15 cellular contexts compared by ENCODE assay signal in the genomic region with DNA sequence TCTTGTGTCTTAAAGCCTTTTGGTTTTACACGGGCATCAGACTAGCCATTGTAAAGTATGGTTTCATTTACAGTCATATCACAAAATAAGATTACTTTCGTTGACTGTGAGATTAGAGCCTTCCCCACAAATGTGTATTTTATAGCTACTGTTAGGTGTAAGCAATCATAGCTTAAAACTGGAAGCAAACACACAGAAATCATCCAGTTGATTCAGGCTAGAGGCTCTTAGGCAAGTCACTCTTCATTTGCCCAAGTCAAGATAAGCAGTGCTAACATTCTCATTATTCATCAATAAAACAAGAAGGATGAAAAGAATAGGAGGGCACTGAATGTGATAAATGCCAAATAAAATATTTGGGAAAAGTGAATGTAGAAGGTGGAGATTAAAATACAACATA.
A peak's percentile ranks its signal among the peaks of the same experiment; 100 is the strongest.
DNase-seq lines count a peak whose midpoint lies in the region; ATAC-seq and TF ChIP-seq lines count a peak whose summit lies in the region.
"Had no signal": no experiment of that assay in that cellular context is flagged by ENCODE, and none has a peak within 500 bp of the region (broad histone marks: within the 10 kb centered on the region; RNA-seq: fewer than 3 reads in every experiment).

No MANE protein-coding gene starts in this region.

- peak; percentile 55 for ATAC-seq in HG02885 (IDR thresholded peaks at IDR 0.05; ENCODE audit: poor library complexity, unreplicated experiment)
- ATAC-seq in HG03469 (IDR thresholded peaks at IDR 0.05; ENCODE audit: unreplicated experiment): no peak
- ATAC-seq: CD8-positive, alpha-beta T cell; GM23338; HCT116 had no signal

- POLR2A ChIA-PET in HEK293T (lab: Yijun Ruan, JAX): no interaction called here

- H3K36me3 Mint-ChIP-seq in activated naive CD8-positive, alpha-beta T cell treated with anti-CD3 and anti-CD28 coated beads for 36 hours: no peaks in the 10 kb centered on the region
- H3K36me3 Mint-ChIP-seq: CD4-positive, CD25-positive, alpha-beta regulatory T cell; CD8-positive, alpha-beta T cell had no signal

- no peaks in the 10 kb centered on the region for H3K9me3 Mint-ChIP-seq in activated naive CD8-positive, alpha-beta T cell treated with anti-CD3 and anti-CD28 coated beads for 36 hours
- H3K9me3 Mint-ChIP-seq: GM23338, H9 had no signal

- H3K4me1 ChIP-seq in right atrium auricular region: no peaks in the 10 kb centered on the region
- H3K4me1 ChIP-seq: Caco-2 had no signal

- no peak overlapping the region for H3K27ac Mint-ChIP-seq in activated naive CD8-positive, alpha-beta T cell treated with anti-CD3 and anti-CD28 coated beads for 36 hours
- H3K27ac Mint-ChIP-seq: CD4-positive, CD25-positive, alpha-beta regulatory T cell; CD8-positive, alpha-beta T cell; GM23338; H9 had no signal

- H3K9me3 ChIP-seq in right atrium auricular region: no peaks in the 10 kb centered on the region
- H3K9me3 ChIP-seq: Caco-2 had no signal

- no peak overlapping the region for H3K27ac ChIP-seq in right atrium auricular region

- CTCF ChIA-PET in HEK293T (lab: Yijun Ruan, JAX): no interaction called here

- H3K4me3 Mint-ChIP-seq in activated naive CD8-positive, alpha-beta T cell treated with anti-CD3 and anti-CD28 coated beads for 36 hours: no peak overlapping the region
- H3K4me3 Mint-ChIP-seq: CD4-positive, CD25-positive, alpha-beta regulatory T cell; CD8-positive, alpha-beta T cell; GM23338; H9 had no signal

- no peaks in the 10 kb centered on the region for H3K4me1 Mint-ChIP-seq in activated naive CD8-positive, alpha-beta T cell treated with anti-CD3 and anti-CD28 coated beads for 36 hours
- H3K4me1 Mint-ChIP-seq: CD4-positive, CD25-positive, alpha-beta regulatory T cell; GM23338; H9 had no signal

- no peak overlapping the region for H3K4me3 ChIP-seq in fibroblast of villous mesenchyme (ENCODE audit: low read depth, low read length)
- H3K4me3 ChIP-seq in right atrium auricular region: no peak overlapping the region
- H3K4me3 ChIP-seq: GM23338 had no signal

- H3K27me3 ChIP-seq in right atrium auricular region: no peaks in the 10 kb centered on the region

- DNase-seq in HEK293T (ENCODE audit: extremely low spot score) (no peak), fibroblast of villous mesenchyme (ENCODE audit: low read depth) (peak; percentile 31), right atrium auricular region (ENCODE audit: low spot score) (no peak)
- no peak for DNase-seq in activated naive CD8-positive, alpha-beta T cell treated with anti-CD3 and anti-CD28 coated beads for 36 hours
- DNase-seq: C1 segment of cervical spinal cord; Caco-2; CD4-positive, CD25-positive, alpha-beta regulatory T cell; CD8-positive, alpha-beta T cell; DMS153; DND-41; H9 had no signal

- TF ChIP-seq CTCF in fibroblast of villous mesenchyme (IDR thresholded peaks at IDR 0.05; ENCODE audit: insufficient read depth, low read depth, low read length) (no peak), right atrium auricular region (IDR thresholded peaks at IDR 0.05) (no peak)

- no peaks in the 10 kb centered on the region for H3K36me3 ChIP-seq in right atrium auricular region

- H3K27me3 Mint-ChIP-seq in activated naive CD8-positive, alpha-beta T cell treated with anti-CD3 and anti-CD28 coated beads for 36 hours: no peaks in the 10 kb centered on the region
- H3K27me3 Mint-ChIP-seq: CD4-positive, CD25-positive, alpha-beta regulatory T cell had no signal

TF ChIP-seq in HEK293T, 16 proteins besides CTCF, POLR2A, EP300 and RAD21:
- TF ChIP-seq, protein P1, sequence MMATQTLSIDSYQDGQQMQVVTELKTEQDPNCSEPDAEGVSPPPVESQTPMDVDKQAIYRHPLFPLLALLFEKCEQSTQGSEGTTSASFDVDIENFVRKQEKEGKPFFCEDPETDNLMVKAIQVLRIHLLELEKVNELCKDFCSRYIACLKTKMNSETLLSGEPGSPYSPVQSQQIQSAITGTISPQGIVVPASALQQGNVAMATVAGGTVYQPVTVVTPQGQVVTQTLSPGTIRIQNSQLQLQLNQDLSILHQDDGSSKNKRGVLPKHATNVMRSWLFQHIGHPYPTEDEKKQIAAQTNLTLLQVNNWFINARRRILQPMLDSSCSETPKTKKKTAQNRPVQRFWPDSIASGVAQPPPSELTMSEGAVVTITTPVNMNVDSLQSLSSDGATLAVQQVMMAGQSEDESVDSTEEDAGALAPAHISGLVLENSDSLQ (IDR thresholded peaks at IDR 0.05): peak; percentile 66
- no peak for TF ChIP-seq FOXA1 (IDR thresholded peaks at IDR 0.05)
- no peak for TF ChIP-seq HDGF (IDR thresholded peaks at IDR 0.05; ENCODE audit: borderline replicate concordance)
TF ChIP-seq in HEK293T: peak in this region for 1.
